ENCODE assay signal across 9 cellular contexts in genomic region chr1:241934181-241934815, GRCh38. TPM values are rescaled to one million over a fixed set of nuclear protein-coding genes. Genes with fewer than 3 reads are reported as not detected.
DNase-seq lines count a peak whose midpoint lies in the region; ATAC-seq and TF ChIP-seq lines count a peak whose summit lies in the region.
"Had no signal": no experiment of that assay in that cellular context is flagged by ENCODE, and none has a peak within 500 bp of the region (broad histone marks: within the 10 kb centered on the region; RNA-seq: fewer than 3 reads in every experiment).

No MANE protein-coding gene starts in this region.

- CTCF ChIA-PET in CD4-positive, alpha-beta memory T cell (lab: Charles Lee; ENCODE audit: partially characterized antibody): no interaction called here
- CTCF ChIA-PET in activated CD4-positive, alpha-beta T cell treated with anti-CD3 and anti-CD28 coated beads for 36 hours (lab: Charles Lee): interaction anchor here (0.6 to 1.1 kb wide), 2 partner anchors 35 to 52 kb away, joined by 3 read pairs; no protein-coding TSS in a partner anchor

- peaks cover 0 to 7% (median 4%) of the 10 kb centered on the region in 8 donors for H3K9me3 Mint-ChIP-seq in CD4-positive, alpha-beta memory T cell
- peaks cover 4% of the 10 kb centered on the region for H3K9me3 Mint-ChIP-seq in activated CD4-positive, alpha-beta T cell treated with anti-CD3 and anti-CD28 coated beads for 36 hours (ENCODE audit: low read depth)
- H3K9me3 Mint-ChIP-seq: T-helper 2 cell treated with Interferon-gamma antibody and Interleukin-4, amounts not matched to agents 5 μg/mL and 100 μg/mL, for 36 hours had no signal

- H3K27ac Mint-ChIP-seq in CD4-positive, alpha-beta memory T cell: no peak overlapping the region
- H3K27ac Mint-ChIP-seq in activated CD4-positive, alpha-beta T cell treated with anti-CD3 and anti-CD28 coated beads for 36 hours: no peak overlapping the region
- H3K27ac Mint-ChIP-seq: T-helper 2 cell treated with Interferon-gamma antibody and Interleukin-4, amounts not matched to agents 5 μg/mL and 100 μg/mL, for 36 hours had no signal

- TF ChIP-seq CTCF in choroid plexus epithelial cell (conservative IDR thresholded peaks at IDR 0.05; ENCODE audit: low read depth, low read length) (no peak), left lung (IDR thresholded peaks at IDR 0.05) (no peak)

- H3K4me3 ChIP-seq in choroid plexus epithelial cell (ENCODE audit: low read depth, low read length): no peak overlapping the region
- H3K4me3 ChIP-seq in left lung: no peak overlapping the region
- no peak overlapping the region for H3K4me3 ChIP-seq in CD4-positive, alpha-beta memory T cell (ENCODE audit: low read length in 2 of 2)

- H3K27me3 Mint-ChIP-seq in CD4-positive, alpha-beta memory T cell: peaks cover 0 to 4% of the 10 kb centered on the region in 2 donors
- H3K27me3 Mint-ChIP-seq in activated CD4-positive, alpha-beta T cell treated with anti-CD3 and anti-CD28 coated beads for 36 hours: peaks cover 3% of the 10 kb centered on the region

- H3K4me1 ChIP-seq in left lung: no peaks in the 10 kb centered on the region
- H3K4me1 ChIP-seq in CD4-positive, alpha-beta memory T cell (ENCODE audit: insufficient read depth, low read length): no peaks in the 10 kb centered on the region

- peak; percentile 79 for DNase-seq in AG08395 (ENCODE audit: low spot score)
- peak; percentile 28 for DNase-seq in LHCN-M2 (ENCODE audit: low read depth)
- peak; percentile 57 for DNase-seq in choroid plexus epithelial cell (ENCODE audit: low read depth)
- DNase-seq in left lung: no peak
- no peak for DNase-seq in CD4-positive, alpha-beta memory T cell
- no peak for DNase-seq in 8988T
- DNase-seq in activated CD4-positive, alpha-beta T cell treated with anti-CD3 and anti-CD28 coated beads for 36 hours: no peak

- peak; percentile 38 for ATAC-seq in left lung
- ATAC-seq in GM18861 (IDR thresholded peaks at IDR 0.05; ENCODE audit: unreplicated experiment): no peak
- no peak for ATAC-seq in activated CD4-positive, alpha-beta T cell treated with anti-CD3 and anti-CD28 coated beads for 36 hours

- H3K27me3 ChIP-seq in left lung: no peaks in the 10 kb centered on the region
- H3K27me3 ChIP-seq in CD4-positive, alpha-beta memory T cell (ENCODE audit: insufficient read depth, low read length): no peaks in the 10 kb centered on the region

- peaks cover 0 to 2% of the 10 kb centered on the region in 2 donors for H3K9me3 ChIP-seq in left lung
- H3K9me3 ChIP-seq in CD4-positive, alpha-beta memory T cell (ENCODE audit: control insufficient read depth in 1 of 2, low read length in 2 of 2): no peaks in the 10 kb centered on the region

- H3K27ac ChIP-seq in left lung: no peak overlapping the region
- no peak overlapping the region for H3K27ac ChIP-seq in CD4-positive, alpha-beta memory T cell (ENCODE audit: low read depth, low read length)

- H3K4me1 Mint-ChIP-seq in CD4-positive, alpha-beta memory T cell: no peaks in the 10 kb centered on the region
- H3K4me1 Mint-ChIP-seq in activated CD4-positive, alpha-beta T cell treated with anti-CD3 and anti-CD28 coated beads for 36 hours: no peaks in the 10 kb centered on the region

- POLR2A ChIA-PET in CD4-positive, alpha-beta memory T cell (lab: Charles Lee; ENCODE audit: partially characterized antibody): no interaction called here
- POLR2A ChIA-PET in activated CD4-positive, alpha-beta T cell treated with anti-CD3 and anti-CD28 coated beads for 36 hours (lab: Charles Lee): no interaction called here

- intact Hi-C loops in left lung (cut with DNase I): no loop called here
- intact Hi-C loops in CD4-positive, alpha-beta memory T cell (cut with micrococcal nuclease): no loop called here
- intact Hi-C loops in activated CD4-positive, alpha-beta T cell treated with anti-CD3 and anti-CD28 coated beads for 36 hours (cut with DNase I, micrococcal nuclease): no loop called here

- H3K4me3 Mint-ChIP-seq in CD4-positive, alpha-beta memory T cell: no peak overlapping the region
- H3K4me3 Mint-ChIP-seq in activated CD4-positive, alpha-beta T cell treated with anti-CD3 and anti-CD28 coated beads for 36 hours: no peak overlapping the region
- H3K4me3 Mint-ChIP-seq: T-helper 2 cell treated with Interferon-gamma antibody and Interleukin-4, amounts not matched to agents 5 μg/mL and 100 μg/mL, for 36 hours had no signal

- no peaks in the 10 kb centered on the region for H3K36me3 Mint-ChIP-seq in CD4-positive, alpha-beta memory T cell
- H3K36me3 Mint-ChIP-seq in activated CD4-positive, alpha-beta T cell treated with anti-CD3 and anti-CD28 coated beads for 36 hours (ENCODE audit: low read depth): no peaks in the 10 kb centered on the region

- no peaks in the 10 kb centered on the region for H3K36me3 ChIP-seq in left lung
- H3K36me3 ChIP-seq in CD4-positive, alpha-beta memory T cell (ENCODE audit: insufficient read depth, low read length): no peaks in the 10 kb centered on the region

RNA-seq across cellular contexts. Expression of gene BECN2, which starts 23.3 kb away (rescaled TPM):
- total RNA-seq in LHCN-M2 (2014; rRNA removed): not detected in 2 replicates
- not detected for polyA plus RNA-seq in LHCN-M2 (2012)
- total RNA-seq in left lung: not detected
- not detected for total RNA-seq in CD4-positive, alpha-beta memory T cell
- not detected for polyA plus RNA-seq in CD4-positive, alpha-beta memory T cell
- not detected for total RNA-seq in activated CD4-positive, alpha-beta T cell treated with anti-CD3 and anti-CD28 coated beads for 36 hours

Comparison
In these comparisons a context has a peak if more than half of its experiments do, and no peak if none do; other contexts are left out.
1. DNase-seq: peak in AG08395 (single experiment), LHCN-M2 (single experiment) and choroid plexus epithelial cell (single experiment); none in left lung (0 of 2), CD4-positive, alpha-beta memory T cell (0 of 5), 8988T (single experiment) and activated CD4-positive, alpha-beta T cell treated with anti-CD3 and anti-CD28 coated beads for 36 hours (single experiment).